In the genomic region with DNA sequence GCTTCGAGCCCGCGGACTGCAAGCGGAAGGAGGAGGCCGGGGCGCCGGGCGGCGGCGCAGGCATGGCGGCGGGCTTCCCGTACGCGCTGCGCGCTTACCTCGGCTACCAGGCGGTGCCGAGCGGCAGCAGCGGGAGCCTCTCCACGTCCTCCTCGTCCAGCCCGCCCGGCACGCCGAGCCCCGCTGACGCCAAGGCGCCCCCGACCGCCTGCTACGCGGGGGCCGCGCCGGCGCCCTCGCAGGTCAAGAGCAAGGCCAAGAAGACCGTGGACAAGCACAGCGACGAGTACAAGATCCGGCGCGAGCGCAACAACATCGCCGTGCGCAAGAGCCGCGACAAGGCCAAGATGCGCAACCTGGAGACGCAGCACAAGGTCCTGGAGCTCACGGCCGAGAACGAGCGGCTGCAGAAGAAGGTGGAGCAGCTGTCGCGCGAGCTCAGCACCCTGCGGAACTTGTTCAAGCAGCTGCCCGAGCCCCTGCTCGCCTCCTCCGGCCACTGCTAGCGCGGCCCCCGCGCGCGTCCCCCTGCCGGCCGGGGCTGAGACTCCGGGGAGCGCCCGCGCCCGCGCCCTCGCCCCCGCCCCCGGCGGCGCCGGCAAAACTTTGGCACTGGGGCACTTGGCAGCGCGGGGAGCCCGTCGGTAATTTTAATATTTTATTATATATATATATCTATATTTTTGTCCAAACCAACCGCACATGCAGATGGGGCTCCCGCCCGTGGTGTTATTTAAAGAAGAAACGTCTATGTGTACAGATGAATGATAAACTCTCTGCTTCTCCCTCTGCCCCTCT, we compare ENCODE assay signal across 1 cellular context.
TF ChIP-seq lines count a peak whose summit lies in the region.

No MANE protein-coding gene starts in this region.

TF ChIP-seq in HepG2, 621 proteins besides CTCF, POLR2A, EP300 and RAD21 (continued from another document and continues in another):
- 0 out of 2 replicates have a peak, but pooled peaks have one; percentile 71 for TF ChIP-seq ZMAT3 (CRISPR knock-in tag; conservative IDR thresholded peaks at IDR 0.05)
- TF ChIP-seq ZFP36L1 (CRISPR knock-in tag; IDR thresholded peaks at IDR 0.05) = no peak
- TF ChIP-seq ZNF660 (CRISPR knock-in tag; IDR thresholded peaks at IDR 0.05; ENCODE audit: borderline replicate concordance, low read depth) = no peak
- TF ChIP-seq HDAC2 (CRISPR knock-in tag; IDR thresholded peaks at IDR 0.05) = no peak
- 0 out of 4 replicates have a peak, but pooled peaks of 1 of the 2 experiments have one; percentile 32 for TF ChIP-seq NR2F1 (CRISPR knock-in tag; IDR thresholded peaks at IDR 0.05)
- TF ChIP-seq ZNF24 (IDR thresholded peaks at IDR 0.05) = no peak
- no peak; the same call in 1 of the 2 replicates for TF ChIP-seq ETV6 (CRISPR knock-in tag; conservative IDR thresholded peaks at IDR 0.05)
- peak; percentile 67 for TF ChIP-seq JARID2 (CRISPR knock-in tag; IDR thresholded peaks at IDR 0.05; ENCODE audit: insufficient replicate concordance)
- TF ChIP-seq NFIB (CRISPR knock-in tag; IDR thresholded peaks at IDR 0.05; ENCODE audit: borderline replicate concordance) = no peak
- TF ChIP-seq, protein P1, sequence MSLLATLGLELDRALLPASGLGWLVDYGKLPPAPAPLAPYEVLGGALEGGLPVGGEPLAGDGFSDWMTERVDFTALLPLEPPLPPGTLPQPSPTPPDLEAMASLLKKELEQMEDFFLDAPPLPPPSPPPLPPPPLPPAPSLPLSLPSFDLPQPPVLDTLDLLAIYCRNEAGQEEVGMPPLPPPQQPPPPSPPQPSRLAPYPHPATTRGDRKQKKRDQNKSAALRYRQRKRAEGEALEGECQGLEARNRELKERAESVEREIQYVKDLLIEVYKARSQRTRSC (CRISPR knock-in tag; IDR thresholded peaks at IDR 0.05; ENCODE audit: low read depth) = no peak
- no peak for TF ChIP-seq ZSCAN30 (CRISPR knock-in tag; IDR thresholded peaks at IDR 0.05)
- no peak for TF ChIP-seq KDM1A (CRISPR knock-in tag; IDR thresholded peaks at IDR 0.05)
- TF ChIP-seq U2AF2 (IDR thresholded peaks at IDR 0.05; ENCODE audit: low read depth, low read length) = no peak
- no peak; the same call in 1 of the 2 replicates for TF ChIP-seq JUND (CRISPR knock-in tag; IDR thresholded peaks at IDR 0.05)
- TF ChIP-seq, protein P2, sequence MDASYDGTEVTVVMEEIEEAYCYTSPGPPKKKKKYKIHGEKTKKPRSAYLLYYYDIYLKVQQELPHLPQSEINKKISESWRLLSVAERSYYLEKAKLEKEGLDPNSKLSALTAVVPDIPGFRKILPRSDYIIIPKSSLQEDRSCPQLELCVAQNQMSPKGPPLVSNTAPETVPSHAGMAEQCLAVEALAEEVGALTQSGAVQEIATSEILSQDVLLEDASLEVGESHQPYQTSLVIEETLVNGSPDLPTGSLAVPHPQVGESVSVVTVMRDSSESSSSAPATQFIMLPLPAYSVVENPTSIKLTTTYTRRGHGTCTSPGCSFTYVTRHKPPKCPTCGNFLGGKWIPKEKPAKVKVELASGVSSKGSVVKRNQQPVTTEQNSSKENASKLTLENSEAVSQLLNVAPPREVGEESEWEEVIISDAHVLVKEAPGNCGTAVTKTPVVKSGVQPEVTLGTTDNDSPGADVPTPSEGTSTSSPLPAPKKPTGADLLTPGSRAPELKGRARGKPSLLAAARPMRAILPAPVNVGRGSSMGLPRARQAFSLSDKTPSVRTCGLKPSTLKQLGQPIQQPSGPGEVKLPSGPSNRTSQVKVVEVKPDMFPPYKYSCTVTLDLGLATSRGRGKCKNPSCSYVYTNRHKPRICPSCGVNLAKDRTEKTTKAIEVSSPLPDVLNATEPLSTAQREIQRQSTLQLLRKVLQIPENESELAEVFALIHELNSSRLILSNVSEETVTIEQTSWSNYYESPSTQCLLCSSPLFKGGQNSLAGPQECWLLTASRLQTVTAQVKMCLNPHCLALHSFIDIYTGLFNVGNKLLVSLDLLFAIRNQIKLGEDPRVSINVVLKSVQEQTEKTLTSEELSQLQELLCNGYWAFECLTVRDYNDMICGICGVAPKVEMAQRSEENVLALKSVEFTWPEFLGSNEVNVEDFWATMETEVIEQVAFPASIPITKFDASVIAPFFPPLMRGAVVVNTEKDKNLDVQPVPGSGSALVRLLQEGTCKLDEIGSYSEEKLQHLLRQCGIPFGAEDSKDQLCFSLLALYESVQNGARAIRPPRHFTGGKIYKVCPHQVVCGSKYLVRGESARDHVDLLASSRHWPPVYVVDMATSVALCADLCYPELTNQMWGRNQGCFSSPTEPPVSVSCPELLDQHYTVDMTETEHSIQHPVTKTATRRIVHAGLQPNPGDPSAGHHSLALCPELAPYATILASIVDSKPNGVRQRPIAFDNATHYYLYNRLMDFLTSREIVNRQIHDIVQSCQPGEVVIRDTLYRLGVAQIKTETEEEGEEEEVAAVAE (CRISPR knock-in tag; IDR thresholded peaks at IDR 0.05; ENCODE audit: borderline replicate concordance) = no peak
- no peak for TF ChIP-seq DNMT3B (CRISPR knock-in tag; conservative IDR thresholded peaks at IDR 0.05)
- no peak for TF ChIP-seq RFX5 (IDR thresholded peaks at IDR 0.05; ENCODE audit: low read depth, low read length)
- TF ChIP-seq ISX (CRISPR knock-in tag; conservative IDR thresholded peaks at IDR 0.05) = peak; percentile 82; the same call in 1 of the 2 replicates
- TF ChIP-seq, protein P3, sequence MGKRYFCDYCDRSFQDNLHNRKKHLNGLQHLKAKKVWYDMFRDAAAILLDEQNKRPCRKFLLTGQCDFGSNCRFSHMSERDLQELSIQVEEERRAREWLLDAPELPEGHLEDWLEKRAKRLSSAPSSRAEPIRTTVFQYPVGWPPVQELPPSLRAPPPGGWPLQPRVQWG (CRISPR knock-in tag; IDR thresholded peaks at IDR 0.05; ENCODE audit: borderline replicate concordance, low read depth) = 0 out of 2 replicates have a peak, but pooled peaks have one; percentile 17
- 0 out of 2 replicates have a peak, but pooled peaks have one; percentile 35 for TF ChIP-seq REL (CRISPR knock-in tag; conservative IDR thresholded peaks at IDR 0.05)
- 0 out of 2 replicates have a peak, but pooled peaks have one; percentile 85 for TF ChIP-seq ZFP90 (CRISPR knock-in tag; IDR thresholded peaks at IDR 0.05; ENCODE audit: borderline replicate concordance)
- no peak for TF ChIP-seq LCORL (IDR thresholded peaks at IDR 0.05)
- no peak for TF ChIP-seq LCORL (CRISPR knock-in tag; IDR thresholded peaks at IDR 0.05)
- TF ChIP-seq ZNF350 (CRISPR knock-in tag; IDR thresholded peaks at IDR 0.05; ENCODE audit: borderline replicate concordance, low read depth) = no peak
- TF ChIP-seq, protein P4, sequence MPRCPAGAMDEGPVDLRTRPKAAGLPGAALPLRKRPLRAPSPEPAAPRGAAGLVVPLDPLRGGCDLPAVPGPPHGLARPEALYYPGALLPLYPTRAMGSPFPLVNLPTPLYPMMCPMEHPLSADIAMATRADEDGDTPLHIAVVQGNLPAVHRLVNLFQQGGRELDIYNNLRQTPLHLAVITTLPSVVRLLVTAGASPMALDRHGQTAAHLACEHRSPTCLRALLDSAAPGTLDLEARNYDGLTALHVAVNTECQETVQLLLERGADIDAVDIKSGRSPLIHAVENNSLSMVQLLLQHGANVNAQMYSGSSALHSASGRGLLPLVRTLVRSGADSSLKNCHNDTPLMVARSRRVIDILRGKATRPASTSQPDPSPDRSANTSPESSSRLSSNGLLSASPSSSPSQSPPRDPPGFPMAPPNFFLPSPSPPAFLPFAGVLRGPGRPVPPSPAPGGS (CRISPR knock-in tag; IDR thresholded peaks at IDR 0.05) = no peak; the same call in 1 of the 2 replicates
- TF ChIP-seq MAFF (IDR thresholded peaks at IDR 0.05; ENCODE audit: low read depth, low read length) = no peak
- no peak for TF ChIP-seq ZNF121 (CRISPR knock-in tag; IDR thresholded peaks at IDR 0.05)
- TF ChIP-seq PHB2 (IDR thresholded peaks at IDR 0.05; ENCODE audit: partially characterized antibody) = no peak
- peak; percentile 59; the same call in 2 of the 3 replicates for TF ChIP-seq MXI1 (IDR thresholded peaks at IDR 0.05; ENCODE audit: borderline replicate concordance, low read depth, low read length)
- no peak for TF ChIP-seq SYNCRIP (IDR thresholded peaks at IDR 0.05; ENCODE audit: insufficient read depth, low read depth, low read length)
- no peak for TF ChIP-seq PITX1 (CRISPR knock-in tag; IDR thresholded peaks at IDR 0.05)
- no peak for TF ChIP-seq ZFP36L2 (CRISPR knock-in tag; IDR thresholded peaks at IDR 0.05)
- TF ChIP-seq, protein P5, sequence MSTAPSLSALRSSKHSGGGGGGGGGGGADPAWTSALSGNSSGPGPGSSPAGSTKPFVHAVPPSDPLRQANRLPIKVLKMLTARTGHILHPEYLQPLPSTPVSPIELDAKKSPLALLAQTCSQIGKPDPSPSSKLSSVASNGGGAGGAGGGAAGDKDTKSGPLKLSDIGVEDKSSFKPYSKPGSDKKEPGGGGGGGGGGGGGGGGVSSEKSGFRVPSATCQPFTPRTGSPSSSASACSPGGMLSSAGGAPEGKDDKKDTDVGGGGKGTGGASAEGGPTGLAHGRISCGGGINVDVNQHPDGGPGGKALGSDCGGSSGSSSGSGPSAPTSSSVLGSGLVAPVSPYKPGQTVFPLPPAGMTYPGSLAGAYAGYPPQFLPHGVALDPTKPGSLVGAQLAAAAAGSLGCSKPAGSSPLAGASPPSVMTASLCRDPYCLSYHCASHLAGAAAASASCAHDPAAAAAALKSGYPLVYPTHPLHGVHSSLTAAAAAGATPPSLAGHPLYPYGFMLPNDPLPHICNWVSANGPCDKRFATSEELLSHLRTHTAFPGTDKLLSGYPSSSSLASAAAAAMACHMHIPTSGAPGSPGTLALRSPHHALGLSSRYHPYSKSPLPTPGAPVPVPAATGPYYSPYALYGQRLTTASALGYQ (CRISPR knock-in tag; IDR thresholded peaks at IDR 0.05) = 0 out of 2 replicates have a peak, but pooled peaks have one; percentile 39
- TF ChIP-seq MAF1 (CRISPR knock-in tag; IDR thresholded peaks at IDR 0.05; ENCODE audit: borderline replicate concordance) = no peak; the same call in 1 of the 2 replicates
- TF ChIP-seq ZNF790 (CRISPR knock-in tag; IDR thresholded peaks at IDR 0.05; ENCODE audit: borderline replicate concordance) = no peak
- TF ChIP-seq, protein P6, sequence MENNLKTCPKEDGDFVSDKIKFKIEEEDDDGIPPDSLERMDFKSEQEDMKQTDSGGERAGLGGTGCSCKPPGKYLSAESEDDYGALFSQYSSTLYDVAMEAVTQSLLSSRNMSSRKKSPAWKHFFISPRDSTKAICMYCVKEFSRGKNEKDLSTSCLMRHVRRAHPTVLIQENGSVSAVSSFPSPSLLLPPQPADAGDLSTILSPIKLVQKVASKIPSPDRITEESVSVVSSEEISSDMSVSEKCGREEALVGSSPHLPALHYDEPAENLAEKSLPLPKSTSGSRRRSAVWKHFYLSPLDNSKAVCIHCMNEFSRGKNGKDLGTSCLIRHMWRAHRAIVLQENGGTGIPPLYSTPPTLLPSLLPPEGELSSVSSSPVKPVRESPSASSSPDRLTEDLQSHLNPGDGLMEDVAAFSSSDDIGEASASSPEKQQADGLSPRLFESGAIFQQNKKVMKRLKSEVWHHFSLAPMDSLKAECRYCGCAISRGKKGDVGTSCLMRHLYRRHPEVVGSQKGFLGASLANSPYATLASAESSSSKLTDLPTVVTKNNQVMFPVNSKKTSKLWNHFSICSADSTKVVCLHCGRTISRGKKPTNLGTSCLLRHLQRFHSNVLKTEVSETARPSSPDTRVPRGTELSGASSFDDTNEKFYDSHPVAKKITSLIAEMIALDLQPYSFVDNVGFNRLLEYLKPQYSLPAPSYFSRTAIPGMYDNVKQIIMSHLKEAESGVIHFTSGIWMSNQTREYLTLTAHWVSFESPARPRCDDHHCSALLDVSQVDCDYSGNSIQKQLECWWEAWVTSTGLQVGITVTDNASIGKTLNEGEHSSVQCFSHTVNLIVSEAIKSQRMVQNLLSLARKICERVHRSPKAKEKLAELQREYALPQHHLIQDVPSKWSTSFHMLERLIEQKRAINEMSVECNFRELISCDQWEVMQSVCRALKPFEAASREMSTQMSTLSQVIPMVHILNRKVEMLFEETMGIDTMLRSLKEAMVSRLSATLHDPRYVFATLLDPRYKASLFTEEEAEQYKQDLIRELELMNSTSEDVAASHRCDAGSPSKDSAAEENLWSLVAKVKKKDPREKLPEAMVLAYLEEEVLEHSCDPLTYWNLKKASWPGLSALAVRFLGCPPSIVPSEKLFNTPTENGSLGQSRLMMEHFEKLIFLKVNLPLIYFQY (CRISPR knock-in tag; IDR thresholded peaks at IDR 0.05; ENCODE audit: borderline replicate concordance) = no peak
- peak; percentile 44; the same call in 1 of the 2 replicates for TF ChIP-seq ZSCAN25 (CRISPR knock-in tag; IDR thresholded peaks at IDR 0.05)
- no peak for TF ChIP-seq ZNF816 (CRISPR knock-in tag; IDR thresholded peaks at IDR 0.05; ENCODE audit: borderline replicate concordance)
- TF ChIP-seq YEATS4 (CRISPR knock-in tag; IDR thresholded peaks at IDR 0.05; ENCODE audit: borderline replicate concordance) = 0 out of 2 replicates have a peak, but pooled peaks have one; percentile 7
- no peak for TF ChIP-seq ZNF484 (CRISPR knock-in tag; IDR thresholded peaks at IDR 0.05; ENCODE audit: borderline replicate concordance, low read depth)
- TF ChIP-seq, protein P7, sequence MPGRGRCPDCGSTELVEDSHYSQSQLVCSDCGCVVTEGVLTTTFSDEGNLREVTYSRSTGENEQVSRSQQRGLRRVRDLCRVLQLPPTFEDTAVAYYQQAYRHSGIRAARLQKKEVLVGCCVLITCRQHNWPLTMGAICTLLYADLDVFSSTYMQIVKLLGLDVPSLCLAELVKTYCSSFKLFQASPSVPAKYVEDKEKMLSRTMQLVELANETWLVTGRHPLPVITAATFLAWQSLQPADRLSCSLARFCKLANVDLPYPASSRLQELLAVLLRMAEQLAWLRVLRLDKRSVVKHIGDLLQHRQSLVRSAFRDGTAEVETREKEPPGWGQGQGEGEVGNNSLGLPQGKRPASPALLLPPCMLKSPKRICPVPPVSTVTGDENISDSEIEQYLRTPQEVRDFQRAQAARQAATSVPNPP (CRISPR knock-in tag; IDR thresholded peaks at IDR 0.05) = peak; percentile 52; the same call in 1 of the 2 replicates
- TF ChIP-seq, protein P8, sequence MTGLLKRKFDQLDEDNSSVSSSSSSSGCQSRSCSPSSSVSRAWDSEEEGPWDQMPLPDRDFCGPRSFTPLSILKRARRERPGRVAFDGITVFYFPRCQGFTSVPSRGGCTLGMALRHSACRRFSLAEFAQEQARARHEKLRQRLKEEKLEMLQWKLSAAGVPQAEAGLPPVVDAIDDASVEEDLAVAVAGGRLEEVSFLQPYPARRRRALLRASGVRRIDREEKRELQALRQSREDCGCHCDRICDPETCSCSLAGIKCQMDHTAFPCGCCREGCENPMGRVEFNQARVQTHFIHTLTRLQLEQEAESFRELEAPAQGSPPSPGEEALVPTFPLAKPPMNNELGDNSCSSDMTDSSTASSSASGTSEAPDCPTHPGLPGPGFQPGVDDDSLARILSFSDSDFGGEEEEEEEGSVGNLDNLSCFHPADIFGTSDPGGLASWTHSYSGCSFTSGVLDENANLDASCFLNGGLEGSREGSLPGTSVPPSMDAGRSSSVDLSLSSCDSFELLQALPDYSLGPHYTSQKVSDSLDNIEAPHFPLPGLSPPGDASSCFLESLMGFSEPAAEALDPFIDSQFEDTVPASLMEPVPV (CRISPR knock-in tag; IDR thresholded peaks at IDR 0.05) = no peak
- no peak for TF ChIP-seq U2AF1 (optimal IDR thresholded peaks at IDR 0.05; ENCODE audit: low read depth, low read length)
- TF ChIP-seq, protein P9, sequence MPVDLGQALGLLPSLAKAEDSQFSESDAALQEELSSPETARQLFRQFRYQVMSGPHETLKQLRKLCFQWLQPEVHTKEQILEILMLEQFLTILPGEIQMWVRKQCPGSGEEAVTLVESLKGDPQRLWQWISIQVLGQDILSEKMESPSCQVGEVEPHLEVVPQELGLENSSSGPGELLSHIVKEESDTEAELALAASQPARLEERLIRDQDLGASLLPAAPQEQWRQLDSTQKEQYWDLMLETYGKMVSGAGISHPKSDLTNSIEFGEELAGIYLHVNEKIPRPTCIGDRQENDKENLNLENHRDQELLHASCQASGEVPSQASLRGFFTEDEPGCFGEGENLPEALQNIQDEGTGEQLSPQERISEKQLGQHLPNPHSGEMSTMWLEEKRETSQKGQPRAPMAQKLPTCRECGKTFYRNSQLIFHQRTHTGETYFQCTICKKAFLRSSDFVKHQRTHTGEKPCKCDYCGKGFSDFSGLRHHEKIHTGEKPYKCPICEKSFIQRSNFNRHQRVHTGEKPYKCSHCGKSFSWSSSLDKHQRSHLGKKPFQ (CRISPR knock-in tag; IDR thresholded peaks at IDR 0.05; ENCODE audit: insufficient replicate concordance) = no peak
